In genomic region chr4:47217291-47217690, GRCh38 we compare ENCODE assay signal across 30 cellular contexts.
"Had no signal": no experiment of that assay in that cellular context is flagged by ENCODE, and none has a peak within 500 bp of the region (broad histone marks: within the 10 kb centered on the region; RNA-seq: fewer than 3 reads in every experiment).

No MANE protein-coding gene starts in this region.

- H3K9me3 ChIP-seq: body of pancreas had no signal

- H3K4me1 ChIP-seq: body of pancreas had no signal

- FAIRE-seq: astrocyte, TTC549 had no signal

- H3K4me3 ChIP-seq: body of pancreas had no signal

- H3K36me3 ChIP-seq: brain microvascular endothelial cell had no signal

- ATAC-seq: activated CD8-positive, alpha-beta T cell treated with anti-CD3 and anti-CD28 coated beads for 36 hours; activated naive CD8-positive, alpha-beta T cell treated with anti-CD3 and anti-CD28 coated beads, Interleukin-2, amount 50 U/mL, for 24 hours; activated T-cell treated with anti-CD3 and anti-CD28 coated beads, Interleukin-2, amount 50 U/mL, for 4 hours; body of pancreas had no signal

- H3K27ac ChIP-seq: body of pancreas, brain microvascular endothelial cell, VCaP had no signal

- DNase-seq: activated B cell treated with CpG ODN at 0.5 μM for 24 hours; activated CD4-positive, alpha-beta memory T cell treated with anti-CD3 and anti-CD28 coated beads for 36 hours; activated CD4-positive, alpha-beta T cell treated with anti-CD3 and anti-CD28 coated beads for 4 hours; activated CD4-positive, alpha-beta T cell treated with anti-CD3 and anti-CD28 coated beads, Interleukin-2, amount 10 ng/mL, durations not matched to agents 24 days and 14 days; activated CD4-positive, alpha-beta T cell treated with anti-CD3 and anti-CD28 coated beads, Interleukin-2, amount 50 U/mL, for 1 hour; activated CD4-positive, alpha-beta T cell treated with anti-CD3 and anti-CD28 coated beads, Interleukin-2, amount 50 U/mL, for 4 hours; activated CD4-positive, CD25-positive, alpha-beta regulatory T cell treated with anti-CD3 and anti-CD28 coated beads, Interleukin-2, amount 50 U/mL, for 72 hours; activated CD8-positive, alpha-beta memory T cell treated with anti-CD3 and anti-CD28 coated beads, Interleukin-2, amount 50 U/mL, for 4 hours; activated CD8-positive, alpha-beta T cell treated with anti-CD3 and anti-CD28 coated beads for 36 hours; activated effector memory CD4-positive, alpha-beta T cell treated with Interleukin-2 at 50 U/mL for 16 hours; activated gamma-delta T cell; activated naive CD4-positive, alpha-beta T cell treated with anti-CD3 and anti-CD28 coated beads, Interleukin-2, amount 10 ng/mL, durations not matched to agents 7 days and 5 days; activated naive CD4-positive, alpha-beta T cell treated with Interleukin-2 at 50 U/mL for 16 hours; activated naive CD8-positive, alpha-beta T cell treated with anti-CD3 and anti-CD28 coated beads, Interleukin-2, amount 10 ng/mL, durations not matched to agents 7 days and 5 days; activated naive CD8-positive, alpha-beta T cell treated with anti-CD3 and anti-CD28 coated beads, Interleukin-2, amount 50 U/mL, for 24 hours; activated T-cell treated with anti-CD3 and anti-CD28 coated beads for 4 hours; activated T-cell treated with anti-CD3 and anti-CD28 coated beads, Interleukin-2, amount 50 U/mL, for 1 hour; activated T-cell treated with anti-CD3 and anti-CD28 coated beads, Interleukin-2, amount 50 U/mL, for 4 hours; amygdala; anterior cingulate cortex; body of pancreas; brain microvascular endothelial cell; central memory CD4-positive, alpha-beta T cell; SW 1271; T-helper 1 cell; T-helper 2 cell; T-helper 9 cell had no signal

- H3K27me3 ChIP-seq: body of pancreas, brain microvascular endothelial cell had no signal
